Comparison of ENCODE assay signal across 21 cellular contexts in the genomic region with DNA sequence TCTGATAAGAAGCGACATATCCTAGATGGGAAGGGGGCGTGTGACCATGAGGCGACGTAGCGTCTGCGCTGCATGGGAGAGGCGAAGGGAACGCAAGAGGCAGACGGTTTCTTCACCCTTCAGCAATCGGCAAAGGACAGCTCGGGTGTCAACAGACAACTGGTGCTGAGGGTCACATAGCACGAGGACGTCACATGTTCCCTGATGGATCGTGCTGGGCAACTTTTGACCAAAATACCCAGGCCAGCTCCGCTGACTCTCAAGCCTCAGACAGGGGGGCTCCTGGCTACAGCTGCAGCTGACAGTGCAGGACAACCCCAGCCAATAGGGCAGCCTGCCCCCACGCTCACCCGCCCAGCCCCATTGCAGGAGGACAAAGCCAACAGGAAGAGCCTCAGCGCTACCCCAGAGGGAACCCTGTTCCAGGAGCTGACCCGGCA.
"Had no signal": no experiment of that assay in that cellular context is flagged by ENCODE, and none has a peak within 500 bp of the region (broad histone marks: within the 10 kb centered on the region; RNA-seq: fewer than 3 reads in every experiment).

No MANE protein-coding gene starts in this region.

- DNase-seq: activated CD4-positive, alpha-beta T cell treated with anti-CD3 and anti-CD28 coated beads, Interleukin-2, amount 10 ng/mL, durations not matched to agents 7 days and 5 days; activated CD4-positive, CD25-positive, alpha-beta regulatory T cell treated with anti-CD3 and anti-CD28 coated beads, Interleukin-2, amount 50 U/mL, for 72 hours; activated CD8-positive, alpha-beta memory T cell treated with anti-CD3 and anti-CD28 coated beads, Interleukin-2, amount 10 ng/mL, durations not matched to agents 7 days and 5 days; activated CD8-positive, alpha-beta T cell treated with anti-CD3 and anti-CD28 coated beads for 36 hours; activated effector memory CD4-positive, alpha-beta T cell treated with anti-CD3 and anti-CD28 coated beads, Interleukin-2, amount 50 U/mL, for 16 hours; activated naive CD4-positive, alpha-beta T cell treated with anti-CD3 and anti-CD28 coated beads, Interleukin-2, amount 10 ng/mL, durations not matched to agents 7 days and 5 days; activated T-cell treated with anti-CD3 and anti-CD28 coated beads for 4 hours; amygdala; effector CD4-positive, alpha-beta T cell; erythroblast; foreskin keratinocyte; stimulated activated CD4-positive, alpha-beta T cell treated with anti-CD3 and anti-CD28 coated beads, Interleukin-12 subunit alpha, Interleukin-12 subunit beta, amount 100 ng/mL, for 4 hours; stimulated activated naive CD8-positive, alpha-beta T cell treated with anti-CD3 and anti-CD28 coated beads, Interleukin-15, amount 100 ng/mL, for 72 hours; SW 1271; T-helper 2 cell had no signal

- H3K27me3 Mint-ChIP-seq: stimulated activated naive CD8-positive, alpha-beta T cell treated with anti-CD3 and anti-CD28 coated beads, Interleukin-15, amount 100 ng/mL, for 72 hours had no signal

- H3K36me3 Mint-ChIP-seq: activated CD8-positive, alpha-beta memory T cell treated with anti-CD3 and anti-CD28 coated beads, Interleukin-2, amount 10 ng/mL, durations not matched to agents 7 days and 5 days; activated naive CD4-positive, alpha-beta T cell treated with anti-CD3 and anti-CD28 coated beads, Interleukin-2, amount 10 ng/mL, durations not matched to agents 7 days and 5 days; mesothelial cell of epicardium; natural killer cell treated with Interleukin-12 subunit alpha and Interleukin-12 subunit beta and Interleukin-15 and Interleukin-18, amount 100 ng/mL, for 72 hours had no signal

- H3K27ac Mint-ChIP-seq: activated CD4-positive, alpha-beta T cell treated with anti-CD3 and anti-CD28 coated beads, Interleukin-2, amount 10 ng/mL, durations not matched to agents 7 days and 5 days; activated CD8-positive, alpha-beta memory T cell treated with anti-CD3 and anti-CD28 coated beads, Interleukin-2, amount 10 ng/mL, durations not matched to agents 7 days and 5 days; activated CD8-positive, alpha-beta T cell treated with anti-CD3 and anti-CD28 coated beads for 36 hours; activated naive CD4-positive, alpha-beta T cell treated with anti-CD3 and anti-CD28 coated beads, Interleukin-2, amount 10 ng/mL, durations not matched to agents 7 days and 5 days; dendritic cell treated with granulocyte-macrophage colony-stimulating factor and Interleukin-4, amounts not matched to agents 40 ng/mL and 50 ng/mL, for 4 days; mesothelial cell of epicardium; natural killer cell treated with Interleukin-12 subunit alpha and Interleukin-12 subunit beta and Interleukin-15 and Interleukin-18, amount 100 ng/mL, for 72 hours; stimulated activated naive CD8-positive, alpha-beta T cell treated with anti-CD3 and anti-CD28 coated beads, Interleukin-15, amount 100 ng/mL, for 72 hours had no signal

- H3K4me3 ChIP-seq: cardiac muscle cell, tibial nerve had no signal

- H3K4me1 ChIP-seq: foreskin keratinocyte had no signal

- H3K9me3 ChIP-seq: tibial nerve had no signal

- H3K4me1 Mint-ChIP-seq: activated CD4-positive, alpha-beta T cell treated with anti-CD3 and anti-CD28 coated beads, Interleukin-2, amount 10 ng/mL, durations not matched to agents 7 days and 5 days; activated CD8-positive, alpha-beta memory T cell treated with anti-CD3 and anti-CD28 coated beads, Interleukin-2, amount 10 ng/mL, durations not matched to agents 7 days and 5 days; activated naive CD4-positive, alpha-beta T cell treated with anti-CD3 and anti-CD28 coated beads, Interleukin-2, amount 10 ng/mL, durations not matched to agents 7 days and 5 days; stimulated activated naive CD8-positive, alpha-beta T cell treated with anti-CD3 and anti-CD28 coated beads, Interleukin-15, amount 100 ng/mL, for 72 hours had no signal

- H3K27me3 ChIP-seq: cardiac muscle cell had no signal

- H3K9me3 Mint-ChIP-seq: activated CD4-positive, alpha-beta T cell treated with anti-CD3 and anti-CD28 coated beads, Interleukin-2, amount 10 ng/mL, durations not matched to agents 7 days and 5 days; activated CD8-positive, alpha-beta T cell treated with anti-CD3 and anti-CD28 coated beads for 36 hours; activated naive CD4-positive, alpha-beta T cell treated with anti-CD3 and anti-CD28 coated beads, Interleukin-2, amount 10 ng/mL, durations not matched to agents 7 days and 5 days; dendritic cell treated with granulocyte-macrophage colony-stimulating factor and Interleukin-4, amounts not matched to agents 40 ng/mL and 50 ng/mL, for 4 days; mesothelial cell of epicardium; natural killer cell treated with Interleukin-12 subunit alpha and Interleukin-12 subunit beta and Interleukin-15 and Interleukin-18, amount 100 ng/mL, for 72 hours; stimulated activated naive CD8-positive, alpha-beta T cell treated with anti-CD3 and anti-CD28 coated beads, Interleukin-15, amount 100 ng/mL, for 72 hours had no signal

- H3K4me3 Mint-ChIP-seq: activated CD4-positive, alpha-beta T cell treated with anti-CD3 and anti-CD28 coated beads, Interleukin-2, amount 10 ng/mL, durations not matched to agents 7 days and 5 days; activated CD8-positive, alpha-beta memory T cell treated with anti-CD3 and anti-CD28 coated beads, Interleukin-2, amount 10 ng/mL, durations not matched to agents 7 days and 5 days; activated CD8-positive, alpha-beta T cell treated with anti-CD3 and anti-CD28 coated beads for 36 hours; activated naive CD4-positive, alpha-beta T cell treated with anti-CD3 and anti-CD28 coated beads, Interleukin-2, amount 10 ng/mL, durations not matched to agents 7 days and 5 days; dendritic cell treated with granulocyte-macrophage colony-stimulating factor and Interleukin-4, amounts not matched to agents 40 ng/mL and 50 ng/mL, for 4 days; mesothelial cell of epicardium; natural killer cell treated with Interleukin-12 subunit alpha and Interleukin-12 subunit beta and Interleukin-15 and Interleukin-18, amount 100 ng/mL, for 72 hours; stimulated activated naive CD8-positive, alpha-beta T cell treated with anti-CD3 and anti-CD28 coated beads, Interleukin-15, amount 100 ng/mL, for 72 hours had no signal

- H3K27ac ChIP-seq: cardiac muscle cell, foreskin keratinocyte had no signal

- ATAC-seq: activated CD8-positive, alpha-beta memory T cell treated with anti-CD3 and anti-CD28 coated beads, Interleukin-2, amount 10 ng/mL, durations not matched to agents 7 days and 5 days; activated CD8-positive, alpha-beta T cell treated with anti-CD3 and anti-CD28 coated beads for 36 hours; foreskin keratinocyte; left lobe of liver; natural killer cell treated with Interleukin-12 subunit alpha and Interleukin-12 subunit beta and Interleukin-15 and Interleukin-18, amount 100 ng/mL, for 72 hours; stimulated activated naive CD8-positive, alpha-beta T cell treated with anti-CD3 and anti-CD28 coated beads, Interleukin-15, amount 100 ng/mL, for 72 hours had no signal

- H3K36me3 ChIP-seq: cardiac muscle cell, tibial nerve had no signal
